Comparison of ENCODE assay signal across 15 cellular contexts in genomic region chr1:1422465-1423244, GRCh38. TPM values are rescaled to one million over a fixed set of nuclear protein-coding genes. Genes with fewer than 3 reads are reported as not detected.
DNase-seq lines count a peak whose midpoint lies in the region; ATAC-seq and TF ChIP-seq lines count a peak whose summit lies in the region.
"Had no signal": no experiment of that assay in that cellular context is flagged by ENCODE, and none has a peak within 500 bp of the region (broad histone marks: within the 10 kb centered on the region; RNA-seq: fewer than 3 reads in every experiment).

No MANE protein-coding gene starts in this region.

- H3K4me1 ChIP-seq in PC-9 (replicated peaks; ENCODE audit: insufficient read depth) (peaks cover 18% of the 10 kb centered on the region), upper lobe of right lung (no peaks in the 10 kb centered on the region)
- H3K4me1 ChIP-seq in naive thymus-derived CD4-positive, alpha-beta T cell (ENCODE audit: control insufficient read depth in 2 of 2, insufficient read depth in 2 of 2, low read length in 2 of 2): no peaks in the 10 kb centered on the region

- peak overlapping the region; percentile 68 for H3K4me2 ChIP-seq in PC-9

- ATAC-seq in naive thymus-derived CD4-positive, alpha-beta T cell: no peak
- no peak for ATAC-seq in upper lobe of right lung
- ATAC-seq: lower lobe of right lung had no signal

- CTCF ChIA-PET in PC-9 (lab: Charles Lee): interaction anchor here (0.7 kb wide), 1 partner anchor 24 kb away, joined by 3 read pairs; no protein-coding TSS in a partner anchor
- CTCF ChIA-PET in naive thymus-derived CD4-positive, alpha-beta T cell (lab: Charles Lee): interaction anchor here (1.1 kb wide), 1 partner anchor 19 kb away, joined by 4 read pairs; no protein-coding TSS in a partner anchor

- H3K4me3 ChIP-seq in PC-9 (no peak overlapping the region), upper lobe of right lung (no peak overlapping the region)
- no peak overlapping the region for H3K4me3 ChIP-seq in naive thymus-derived CD4-positive, alpha-beta T cell (ENCODE audit: low read length)
- H3K4me3 ChIP-seq: lower lobe of right lung had no signal

- BruUV-seq in PC-9 (replicated peaks; lab: Mats Ljungman, UMichigan): TSS peak; percentile 39

- H3K9me3 Mint-ChIP-seq in progenitor cell of endocrine pancreas (ENCODE audit: low read depth): no peaks in the 10 kb centered on the region
- peaks cover 0 to 2% (median 0%) of the 10 kb centered on the region in 11 donors for H3K9me3 Mint-ChIP-seq in naive thymus-derived CD4-positive, alpha-beta T cell

- H3F3A ChIP-seq in PC-9 (ENCODE audit: insufficient read depth, low read depth): peaks cover 8% of the 10 kb centered on the region; the same call in 1 of the 2 replicates

- H3K27ac Mint-ChIP-seq in progenitor cell of endocrine pancreas: peak overlapping the region; percentile 64
- no peak overlapping the region for H3K27ac Mint-ChIP-seq in naive thymus-derived CD4-positive, alpha-beta T cell

- no peak for TF ChIP-seq CTCF in PC-9 (conservative IDR thresholded peaks at IDR 0.05)
- no peak for TF ChIP-seq CTCF in progenitor cell of endocrine pancreas (IDR thresholded peaks at IDR 0.05; ENCODE audit: unreplicated experiment)
- TF ChIP-seq CTCF in upper lobe of right lung (IDR thresholded peaks at IDR 0.05): no peak

- H3K36me3 Mint-ChIP-seq in progenitor cell of endocrine pancreas (ENCODE audit: insufficient read depth): peaks cover 3% of the 10 kb centered on the region
- H3K36me3 Mint-ChIP-seq in naive thymus-derived CD4-positive, alpha-beta T cell: no peaks in the 10 kb centered on the region

- H3K79me2 ChIP-seq in PC-9 (ENCODE audit: low read depth): no peaks in the 10 kb centered on the region

- H3K27ac ChIP-seq in PC-9 (peak overlapping the region; percentile 30), upper lobe of right lung (no peak overlapping the region)
- no peak overlapping the region for H3K27ac ChIP-seq in naive thymus-derived CD4-positive, alpha-beta T cell (ENCODE audit: low read depth, low read length)
- H3K27ac ChIP-seq: 22Rv1 had no signal

- H3K4me1 Mint-ChIP-seq in progenitor cell of endocrine pancreas (ENCODE audit: low read depth): peaks cover 11% of the 10 kb centered on the region
- peaks cover 0 to 7% (median 0%) of the 10 kb centered on the region in 7 donors for H3K4me1 Mint-ChIP-seq in naive thymus-derived CD4-positive, alpha-beta T cell

- H3K4me3 Mint-ChIP-seq in progenitor cell of endocrine pancreas (ENCODE audit: low read depth): no peak overlapping the region
- peak overlapping the region in 2 of 10 donors; percentile 16 to 43 for H3K4me3 Mint-ChIP-seq in naive thymus-derived CD4-positive, alpha-beta T cell

- H3K9me2 ChIP-seq in PC-9 (ENCODE audit: insufficient read depth): no peaks in the 10 kb centered on the region

- intact Hi-C loops in PC-9 (cut with micrococcal nuclease; ENCODE audit: unreplicated experiment): loop anchor here (1.0 kb wide), 1 partner anchor 10 kb away; no protein-coding TSS in a partner anchor
- intact Hi-C loops in naive thymus-derived CD4-positive, alpha-beta T cell (cut with micrococcal nuclease): no loop called here
- intact Hi-C loops in upper lobe of right lung (cut with DNase I): no loop called here

- POLR2A ChIA-PET in PC-9 (lab: Charles Lee; ENCODE audit: unreplicated experiment): interaction anchor here (0.5 kb wide), 1 partner anchor 64 kb away, joined by 3 read pairs; no protein-coding TSS in a partner anchor
- POLR2A ChIA-PET in naive thymus-derived CD4-positive, alpha-beta T cell (lab: Charles Lee): no interaction called here

- H3K27me3 ChIP-seq in PC-9 (ENCODE audit: insufficient read depth, low read depth): no peaks in the 10 kb centered on the region
- H3K27me3 ChIP-seq in naive thymus-derived CD4-positive, alpha-beta T cell (ENCODE audit: control insufficient read depth in 2 of 2, insufficient read depth in 2 of 2, low read length in 2 of 2): no peaks in the 10 kb centered on the region
- H3K27me3 ChIP-seq in upper lobe of right lung: no peaks in the 10 kb centered on the region

- H3K27me3 Mint-ChIP-seq in progenitor cell of endocrine pancreas: peaks cover 12% of the 10 kb centered on the region
- peaks cover 0 to 32% (median 21%) of the 10 kb centered on the region in 5 donors for H3K27me3 Mint-ChIP-seq in naive thymus-derived CD4-positive, alpha-beta T cell

- H3K9me3 ChIP-seq in PC-9 (ENCODE audit: insufficient read depth, low read depth) (no peaks in the 10 kb centered on the region), upper lobe of right lung (no peaks in the 10 kb centered on the region)
- H3K9me3 ChIP-seq in naive thymus-derived CD4-positive, alpha-beta T cell (ENCODE audit: control insufficient read depth in 2 of 3, low read length in 3 of 3): no peaks in the 10 kb centered on the region
- H3K9me3 ChIP-seq: lower lobe of right lung had no signal

- DNase-seq in DMS 273 (lab: John Stamatoyannopoulos, UW; ENCODE audit: unreplicated experiment) (peak; percentile 55), DMS 273 treated with DMSO at 0.1 percent for 48 hours (lab: John Stamatoyannopoulos, UW) (no peak), PC-9 (peak; percentile 74 to 78), ecto neural progenitor cell (ENCODE audit: low spot score) (peak; percentile 51), progenitor cell of endocrine pancreas (ENCODE audit: low spot score, unreplicated experiment) (no peak), upper lobe of right lung (no peak), NCI-H1436 treated with DMSO at 0.1 percent for 48 hours (lab: John Stamatoyannopoulos, UW) (no peak)
- DNase-seq in naive thymus-derived CD4-positive, alpha-beta T cell: no peak
- DNase-seq: activated CD4-positive, alpha-beta T cell treated with anti-CD3 and anti-CD28 coated beads, Interleukin-2, amount 50 U/mL, for 48 hours; amniotic stem cell; lower lobe of right lung; NCI-H2029; retina; SHP77 had no signal

- H2AFZ ChIP-seq in PC-9: peak overlapping the region; percentile 72; the same call in 1 of the 2 replicates

- H4K20me1 ChIP-seq in PC-9 (ENCODE audit: insufficient read depth): no peaks in the 10 kb centered on the region

- H3K36me3 ChIP-seq in PC-9 (ENCODE audit: low read depth) (no peaks in the 10 kb centered on the region), upper lobe of right lung (no peaks in the 10 kb centered on the region)
- H3K36me3 ChIP-seq in naive thymus-derived CD4-positive, alpha-beta T cell (ENCODE audit: control insufficient read depth in 2 of 3, insufficient read depth in 3 of 3, low read length in 3 of 3): no peaks in the 10 kb centered on the region
- H3K36me3 ChIP-seq: lower lobe of right lung had no signal

RNA-seq across cellular contexts. Expression of gene ANKRD65, which starts 1.6 kb away (rescaled TPM):
- total RNA-seq in PC-9 (2021): 14.7 and 18.9 TPM in 2 replicates
- total RNA-seq in progenitor cell of endocrine pancreas: 15.1 and 18.1 TPM in 2 replicates
- total RNA-seq in naive thymus-derived CD4-positive, alpha-beta T cell: not detected
- polyA plus RNA-seq in naive thymus-derived CD4-positive, alpha-beta T cell: not detected
- total RNA-seq in upper lobe of right lung: 21.5 TPM

RNA-seq across cellular contexts. Expression of gene VWA1, which starts 12.8 kb away (rescaled TPM):
- total RNA-seq in PC-9 (2021) (56.6 and 65.9 TPM in 2 replicates), progenitor cell of endocrine pancreas (29.7 and 36.8 TPM in 2 replicates), upper lobe of right lung (87.4 TPM)
- 1 to 10 TPM in 1 of 5 experiments, under 1 TPM in 1, not detected in 3; 0.15 to 1.2 TPM for total RNA-seq in naive thymus-derived CD4-positive, alpha-beta T cell
- not detected for polyA plus RNA-seq in naive thymus-derived CD4-positive, alpha-beta T cell

RNA-seq across cellular contexts. Expression of gene MRPL20, which starts 15.6 kb away (rescaled TPM):
- total RNA-seq in PC-9 (2021) (90.5 and 90.8 TPM in 2 replicates), progenitor cell of endocrine pancreas (104 and 109 TPM in 2 replicates), upper lobe of right lung (80.7 TPM)
- 100 to 1,000 TPM in 4 of 5 experiments, 10 to 100 TPM in 1; 91.2 to 135 (median 122) TPM for total RNA-seq in naive thymus-derived CD4-positive, alpha-beta T cell
- polyA plus RNA-seq in naive thymus-derived CD4-positive, alpha-beta T cell: 100 to 1,000 TPM; 221 to 239 TPM

RNA-seq across cellular contexts. Expression of gene CCNL2, which starts 23.5 kb away (rescaled TPM):
- total RNA-seq in PC-9 (2021): 162 and 183 TPM in 2 replicates
- 381 and 386 TPM in 2 replicates for total RNA-seq in progenitor cell of endocrine pancreas
- total RNA-seq in naive thymus-derived CD4-positive, alpha-beta T cell: 100 to 1,000 TPM; 130 to 403 (median 278) TPM
- 10 to 100 TPM; 16.3 to 38.3 TPM for polyA plus RNA-seq in naive thymus-derived CD4-positive, alpha-beta T cell
- 165 TPM for total RNA-seq in upper lobe of right lung

RNA-seq across cellular contexts. Expression of gene ATAD3C, which starts 26.8 kb away (rescaled TPM):
- 4.0 and 4.2 TPM in 2 replicates for total RNA-seq in PC-9 (2021)
- total RNA-seq in progenitor cell of endocrine pancreas: 1.6 and 1.9 TPM in 2 replicates
- total RNA-seq in naive thymus-derived CD4-positive, alpha-beta T cell: 1 to 10 TPM in 4 of 5 experiments, under 1 TPM in 1; 0.61 to 2.0 (median 1.4) TPM
- under 1 TPM; 0.64 to 0.76 TPM for polyA plus RNA-seq in naive thymus-derived CD4-positive, alpha-beta T cell
- 10.4 TPM for total RNA-seq in upper lobe of right lung

Comparison
In these comparisons a context has a peak if more than half of its experiments do, and no peak if none do; other contexts are left out.
1. DNase-seq: peak in DMS 273 (single experiment), PC-9 (2 of 2) and ecto neural progenitor cell (single experiment); none in DMS 273 treated with DMSO at 0.1 percent for 48 hours (single experiment), progenitor cell of endocrine pancreas (single experiment), naive thymus-derived CD4-positive, alpha-beta T cell (0 of 9), upper lobe of right lung (single experiment) and NCI-H1436 treated with DMSO at 0.1 percent for 48 hours (single experiment).
2. RNA of gene ANKRD65, which starts 1.6 kb away (total RNA-seq): 21.5 TPM in upper lobe of right lung (single experiment), 15.1 to 18.1 TPM in progenitor cell of endocrine pancreas and 14.7 to 18.9 TPM in PC-9; not detected in naive thymus-derived CD4-positive, alpha-beta T cell; every median in the first group is over 10 times any median in the second.
3. RNA of gene VWA1, which starts 12.8 kb away (total RNA-seq): 87.4 TPM in upper lobe of right lung (single experiment), 56.6 to 65.9 TPM in PC-9 and 29.7 to 36.8 TPM in progenitor cell of endocrine pancreas; 0.15 to 1.2 TPM in naive thymus-derived CD4-positive, alpha-beta T cell; every median in the first group is over 10 times any median in the second.